In the genomic region with DNA sequence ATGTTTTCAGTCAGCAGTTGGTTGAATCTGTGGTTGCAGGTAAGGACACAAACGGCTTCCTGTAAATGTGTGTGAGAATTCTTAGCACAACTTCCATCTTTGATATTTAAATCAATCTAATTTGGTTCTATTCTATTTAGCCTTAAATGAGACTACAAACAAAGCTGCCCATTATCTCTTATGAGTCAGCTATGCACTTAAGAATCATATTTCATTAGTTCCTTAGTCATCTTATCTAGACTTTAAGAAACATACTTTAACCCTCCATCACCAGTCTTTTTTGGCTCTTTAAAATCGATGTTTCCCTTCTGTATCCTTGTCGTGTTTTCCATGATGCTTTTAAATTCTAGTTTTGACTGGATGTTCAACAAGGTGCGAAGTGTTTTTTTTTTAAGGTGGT, we compare ENCODE assay signal across 31 cellular contexts.
A peak's percentile ranks its signal among the peaks of the same experiment; 100 is the strongest.
DNase-seq lines count a peak whose midpoint lies in the region; ATAC-seq and TF ChIP-seq lines count a peak whose summit lies in the region.
"Had no signal": no experiment of that assay in that cellular context is flagged by ENCODE, and none has a peak within 500 bp of the region (broad histone marks: within the 10 kb centered on the region; RNA-seq: fewer than 3 reads in every experiment).

No MANE protein-coding gene starts in this region.

- H3K27me3 ChIP-seq in adipocyte (replicated peaks; ENCODE audit: control insufficient read depth, insufficient read depth, low read length) (no peaks in the 10 kb centered on the region), smooth muscle cell (ENCODE audit: low read depth) (peaks cover 12% of the 10 kb centered on the region)
- H3K27me3 ChIP-seq: dorsolateral prefrontal cortex, esophagus squamous epithelium, left lung, neural progenitor cell had no signal

- no peak overlapping the region for H3K9ac ChIP-seq in adipocyte (ENCODE audit: low read length)
- H3K9ac ChIP-seq in smooth muscle cell (ENCODE audit: low read depth): no peak overlapping the region
- H3K9ac ChIP-seq: neural progenitor cell, parathyroid adenoma had no signal

- no peaks in the 10 kb centered on the region for H3K79me2 ChIP-seq in smooth muscle cell (ENCODE audit: low read depth)
- H3K79me2 ChIP-seq: parathyroid adenoma had no signal

- DNase-seq in DMS79 treated with DMSO at 0.1 percent for 48 hours (lab: John Stamatoyannopoulos, UW) (peak; percentile 6), DMS79 (lab: John Stamatoyannopoulos, UW) (no peak), adipocyte (ENCODE audit: low read depth) (peak; percentile 23), fibroblast of mammary gland (ENCODE audit: low read depth) (peak; percentile 57), smooth muscle cell (lab: John Stamatoyannopoulos, UW; ENCODE audit: unreplicated experiment) (no peak), NCI-H1694 treated with DMSO at 0.1 percent for 48 hours (lab: John Stamatoyannopoulos, UW) (no peak)
- DNase-seq in activated T-cell treated with anti-CD3 and anti-CD28 coated beads, Interleukin-2, amount 50 U/mL, for 24 hours: no peak
- DNase-seq: activated CD4-positive, alpha-beta T cell treated with anti-CD3 and anti-CD28 coated beads for 48 hours; activated effector memory CD4-positive, alpha-beta T cell treated with Interleukin-2 at 50 U/mL for 16 hours; cerebellar nuclear complex; dorsolateral prefrontal cortex; esophagus squamous epithelium; glutamatergic neuron; islet precursor cell; left lung; NCI-H1092 treated with DMSO at 0.1 percent for 48 hours; NCI-H187; NCI-H526; retina; SHP77; T1000 had no signal

- H2AFZ ChIP-seq in smooth muscle cell (ENCODE audit: low read depth): no peak overlapping the region
- H2AFZ ChIP-seq: GM23338, neural progenitor cell, parathyroid adenoma had no signal

- H3K36me3 Mint-ChIP-seq in activated T-cell treated with anti-CD3 and anti-CD28 coated beads, Interleukin-2, amount 50 U/mL, for 24 hours (ENCODE audit: low read depth): no peaks in the 10 kb centered on the region
- H3K36me3 Mint-ChIP-seq: activated naive CD8-positive, alpha-beta T cell; CD14-positive monocyte; memory B cell; neural progenitor cell; type B pancreatic cell had no signal

- ATAC-seq in HG02623 (IDR thresholded peaks at IDR 0.05; ENCODE audit: unreplicated experiment): no peak
- ATAC-seq: GM23338, left lung had no signal

- H3K9me3 ChIP-seq in adipocyte (ENCODE audit: control insufficient read depth, low read length) (no peaks in the 10 kb centered on the region), smooth muscle cell (replicated peaks; ENCODE audit: low read depth) (no peaks in the 10 kb centered on the region)
- H3K9me3 ChIP-seq: esophagus squamous epithelium, left lung had no signal

- H3K27me3 Mint-ChIP-seq in activated T-cell treated with anti-CD3 and anti-CD28 coated beads, Interleukin-2, amount 50 U/mL, for 24 hours: no peaks in the 10 kb centered on the region
- H3K27me3 Mint-ChIP-seq: activated naive CD8-positive, alpha-beta T cell; memory B cell; type B pancreatic cell had no signal

- H3K27ac ChIP-seq in smooth muscle cell (ENCODE audit: low read depth): no peak overlapping the region
- H3K27ac ChIP-seq: 22Rv1, esophagus squamous epithelium, left lung, neural progenitor cell, parathyroid adenoma, skin epidermis had no signal

- TF ChIP-seq CTCF in fibroblast of mammary gland (conservative IDR thresholded peaks at IDR 0.05; ENCODE audit: control insufficient read depth, insufficient read depth, low read depth, low read length) (no peak), smooth muscle cell (IDR thresholded peaks at IDR 0.05; ENCODE audit: borderline replicate concordance, insufficient read depth, poor library complexity, severe bottlenecking) (no peak)

- H3F3A ChIP-seq in smooth muscle cell (ENCODE audit: low read depth): no peaks in the 10 kb centered on the region

- H3K36me3 ChIP-seq in adipocyte (ENCODE audit: control insufficient read depth, insufficient read depth, low read length, severe bottlenecking) (no peaks in the 10 kb centered on the region), smooth muscle cell (ENCODE audit: low read depth) (no peaks in the 10 kb centered on the region)
- H3K36me3 ChIP-seq: esophagus squamous epithelium, left lung, neural progenitor cell had no signal

- no peaks in the 10 kb centered on the region for H3K9me3 Mint-ChIP-seq in activated T-cell treated with anti-CD3 and anti-CD28 coated beads, Interleukin-2, amount 50 U/mL, for 24 hours

- H3K4me2 ChIP-seq in smooth muscle cell: peak overlapping the region; percentile 1
- H3K4me2 ChIP-seq: GM23338, neural progenitor cell had no signal

- no peak overlapping the region for H3K4me3 ChIP-seq in adipocyte (ENCODE audit: low read length)
- no peak overlapping the region for H3K4me3 ChIP-seq in fibroblast of mammary gland (ENCODE audit: control insufficient read depth, low read depth, low read length)
- H3K4me3 ChIP-seq in smooth muscle cell: no peak overlapping the region
- H3K4me3 ChIP-seq: dorsolateral prefrontal cortex, esophagus squamous epithelium, GM23338, left lung, neural progenitor cell, skin epidermis had no signal

- peaks cover under 1% of the 10 kb centered on the region for H3K4me1 Mint-ChIP-seq in activated T-cell treated with anti-CD3 and anti-CD28 coated beads, Interleukin-2, amount 50 U/mL, for 24 hours (ENCODE audit: low read depth)
- H3K4me1 Mint-ChIP-seq: CD14-positive monocyte, memory B cell, neural progenitor cell had no signal

- no peaks in the 10 kb centered on the region for H4K20me1 ChIP-seq in smooth muscle cell (ENCODE audit: low read depth)

- H3K4me1 ChIP-seq in adipocyte (ENCODE audit: control insufficient read depth, insufficient read depth, low read length) (peaks cover 16% of the 10 kb centered on the region), smooth muscle cell (ENCODE audit: low read depth) (no peaks in the 10 kb centered on the region)
- H3K4me1 ChIP-seq: esophagus squamous epithelium, left lung, neural progenitor cell had no signal

- 56% methylated on average over 4 of the region's 4 CpGs for WGBS in smooth muscle cell (ENCODE audit: low lambda C conversion rate)

- no peak overlapping the region for H3K27ac Mint-ChIP-seq in activated T-cell treated with anti-CD3 and anti-CD28 coated beads, Interleukin-2, amount 50 U/mL, for 24 hours
- H3K27ac Mint-ChIP-seq: activated naive CD8-positive, alpha-beta T cell; CD14-positive monocyte; GM23338; memory B cell; neural progenitor cell; type B pancreatic cell had no signal

- no peak overlapping the region for H3K4me3 Mint-ChIP-seq in activated T-cell treated with anti-CD3 and anti-CD28 coated beads, Interleukin-2, amount 50 U/mL, for 24 hours
- H3K4me3 Mint-ChIP-seq: activated naive CD8-positive, alpha-beta T cell; CD14-positive monocyte; GM23338; memory B cell; neural progenitor cell; type B pancreatic cell had no signal

Comparison
In these comparisons a context has a peak if more than half of its experiments do, and no peak if none do; other contexts are left out.
1. DNase-seq: peak in DMS79 treated with DMSO at 0.1 percent for 48 hours (single experiment), adipocyte (single experiment) and fibroblast of mammary gland (single experiment); none in DMS79 (single experiment), smooth muscle cell (single experiment), activated T-cell treated with anti-CD3 and anti-CD28 coated beads, Interleukin-2, amount 50 U/mL, for 24 hours (single experiment) and NCI-H1694 treated with DMSO at 0.1 percent for 48 hours (single experiment).